9 cellular contexts compared by ENCODE assay signal in the genomic region with DNA sequence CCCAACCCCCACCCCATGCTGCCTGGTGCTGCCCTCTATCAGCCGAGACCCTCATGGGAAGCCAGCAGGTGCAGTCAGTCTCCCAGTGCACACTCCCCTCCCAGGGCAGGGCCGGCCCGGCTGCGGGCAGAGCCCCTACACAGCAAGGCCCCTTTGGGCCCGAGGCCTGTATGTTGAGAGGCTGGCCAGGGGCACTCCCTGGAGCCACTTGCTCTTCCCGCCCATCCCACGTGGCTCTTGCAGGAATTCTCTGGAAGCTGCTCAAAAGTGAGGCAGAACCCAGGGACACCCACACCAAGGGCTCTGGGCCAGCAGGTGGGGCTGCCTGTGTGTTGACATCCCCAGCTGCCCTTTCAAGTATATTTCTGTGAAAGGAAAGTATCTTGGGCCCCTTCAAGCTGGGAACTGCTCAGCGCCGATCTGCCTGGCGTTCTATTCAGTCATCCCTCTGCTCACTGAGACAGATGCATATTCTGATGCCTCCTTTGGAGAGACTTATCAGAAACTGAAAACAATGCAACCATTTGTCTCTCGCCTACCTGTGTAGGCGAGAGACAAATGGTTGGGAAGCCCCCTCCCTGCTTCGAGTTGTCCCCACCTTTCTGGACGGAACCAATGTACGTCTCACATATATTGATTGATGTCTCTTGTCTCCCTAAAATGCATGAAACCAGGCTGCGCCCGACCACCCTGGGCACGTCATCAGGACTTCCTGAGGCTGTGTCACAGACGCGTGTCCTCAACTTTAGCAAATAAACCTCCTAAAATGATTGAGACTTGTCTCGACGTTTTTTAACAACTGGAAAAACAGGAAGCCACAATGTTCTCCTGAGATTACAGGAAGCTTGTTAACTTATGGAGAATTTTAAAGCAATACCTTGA. TPM values are rescaled to one million over a fixed set of nuclear protein-coding genes. Genes with fewer than 3 reads are reported as not detected.
A peak's percentile ranks its signal among the peaks of the same experiment; 100 is the strongest.
DNase-seq lines count a peak whose midpoint lies in the region; ATAC-seq and TF ChIP-seq lines count a peak whose summit lies in the region.
"Had no signal": no experiment of that assay in that cellular context is flagged by ENCODE, and none has a peak within 500 bp of the region (broad histone marks: within the 10 kb centered on the region; RNA-seq: fewer than 3 reads in every experiment).

No MANE protein-coding gene starts in this region.

- WGBS in endodermal cell (ENCODE audit: insufficient coverage in 1 of 2, insufficient read length in 1 of 2), 2 experiments: 85 to 87% methylated on average over 18 to 22 of the region's 22 CpGs

- H3K36me3 Mint-ChIP-seq in WTC11 (no peaks in the 10 kb centered on the region), endodermal cell (ENCODE audit: low read depth) (no peaks in the 10 kb centered on the region), progenitor cell of endocrine pancreas (ENCODE audit: insufficient read depth) (no peaks in the 10 kb centered on the region)

- POLR2A ChIA-PET in WTC11 (lab: Charles Lee): no interaction called here

- no peaks in the 10 kb centered on the region for H3K9me3 ChIP-seq in endodermal cell (ENCODE audit: control insufficient read depth, low read length)
- H3K9me3 ChIP-seq: breast epithelium had no signal

- no peaks in the 10 kb centered on the region for H3K27me3 ChIP-seq in endodermal cell (ENCODE audit: control insufficient read depth, insufficient read depth, low read length, poor library complexity, severe bottlenecking)
- H3K27me3 ChIP-seq: breast epithelium had no signal

- no peak overlapping the region for H3K9ac ChIP-seq in endodermal cell (ENCODE audit: extremely low read depth, low read length, poor library complexity, severe bottlenecking)

- CTCF ChIA-PET in WTC11 (lab: Charles Lee): interaction anchor here (0.7 to 4.4 kb wide), 16 partner anchors 9 to 422 kb away, joined by 3 to 31 read pairs (median 4); no protein-coding TSS in a partner anchor

- TF ChIP-seq CTCF in GM10266 (IDR thresholded peaks at IDR 0.05; ENCODE audit: control insufficient read depth, insufficient read depth, low read depth, missing control alignments) (peak; percentile 32), WTC11 (IDR thresholded peaks at IDR 0.05) (no peak), endodermal cell (conservative IDR thresholded peaks at IDR 0.05) (peak; percentile 45), progenitor cell of endocrine pancreas (IDR thresholded peaks at IDR 0.05; ENCODE audit: unreplicated experiment) (no peak)

- H3K4me1 ChIP-seq in endodermal cell (ENCODE audit: control insufficient read depth, insufficient read depth, low read length): peaks cover 5% of the 10 kb centered on the region
- H3K4me1 ChIP-seq: breast epithelium had no signal

- H3K4me1 Mint-ChIP-seq in WTC11 (peaks cover 15% of the 10 kb centered on the region; the same call in 1 of the 2 replicates), endodermal cell (peaks cover 7% of the 10 kb centered on the region), progenitor cell of endocrine pancreas (ENCODE audit: low read depth) (peaks cover 5% of the 10 kb centered on the region)

- H3K4me3 ChIP-seq in endodermal cell (ENCODE audit: low read length): no peak overlapping the region
- H3K4me3 ChIP-seq: breast epithelium had no signal

- no peaks in the 10 kb centered on the region for H3K36me3 ChIP-seq in endodermal cell (ENCODE audit: control insufficient read depth, insufficient read depth, low read length)
- H3K36me3 ChIP-seq: breast epithelium had no signal

- H3K9me3 Mint-ChIP-seq in WTC11 (no peaks in the 10 kb centered on the region), endodermal cell (no peaks in the 10 kb centered on the region), progenitor cell of endocrine pancreas (ENCODE audit: low read depth) (no peaks in the 10 kb centered on the region)

- H3K4me3 Mint-ChIP-seq in WTC11 (no peak overlapping the region), endodermal cell (no peak overlapping the region), progenitor cell of endocrine pancreas (ENCODE audit: low read depth) (no peak overlapping the region)

- no peak overlapping the region for H3K27ac Mint-ChIP-seq in WTC11
- no peak overlapping the region for H3K27ac Mint-ChIP-seq in endodermal cell
- H3K27ac Mint-ChIP-seq in progenitor cell of endocrine pancreas: no peak overlapping the region

- DNase-seq in GM10266 (ENCODE audit: extremely low spot score) (no peak), WTC11 (ENCODE audit: low spot score) (peak; percentile 46), endodermal cell (peak; percentile 72), sciatic nerve (ENCODE audit: low spot score) (peak; percentile 63), NOMO-1 treated with dmso at 0.1 percent for 144 hours (lab: John Stamatoyannopoulos, UW; ENCODE audit: unreplicated experiment) (no peak), midbrain (lab: John Stamatoyannopoulos, UW) (no peak), NCI-H69 (lab: John Stamatoyannopoulos, UW) (no peak), progenitor cell of endocrine pancreas (ENCODE audit: low spot score, unreplicated experiment) (no peak)

- ATAC-seq in WTC11: peak; percentile 76
- peak; percentile 66 for ATAC-seq in sciatic nerve

- H3K27ac ChIP-seq in endodermal cell (ENCODE audit: low read depth, low read length): no peak overlapping the region

- H3K27me3 Mint-ChIP-seq in WTC11 (ENCODE audit: low read depth) (peaks cover 28% of the 10 kb centered on the region), endodermal cell (ENCODE audit: insufficient read depth) (no peaks in the 10 kb centered on the region), progenitor cell of endocrine pancreas (peaks cover 3% of the 10 kb centered on the region)

- intact Hi-C loops in sciatic nerve (cut with DNase I): loop anchor here (10.0 kb wide), 1 partner anchor 1066 kb away; no protein-coding TSS in a partner anchor

TF ChIP-seq in WTC11, 78 proteins besides CTCF, POLR2A, EP300 and RAD21 (continues in another document):
- TF ChIP-seq, protein P1, sequence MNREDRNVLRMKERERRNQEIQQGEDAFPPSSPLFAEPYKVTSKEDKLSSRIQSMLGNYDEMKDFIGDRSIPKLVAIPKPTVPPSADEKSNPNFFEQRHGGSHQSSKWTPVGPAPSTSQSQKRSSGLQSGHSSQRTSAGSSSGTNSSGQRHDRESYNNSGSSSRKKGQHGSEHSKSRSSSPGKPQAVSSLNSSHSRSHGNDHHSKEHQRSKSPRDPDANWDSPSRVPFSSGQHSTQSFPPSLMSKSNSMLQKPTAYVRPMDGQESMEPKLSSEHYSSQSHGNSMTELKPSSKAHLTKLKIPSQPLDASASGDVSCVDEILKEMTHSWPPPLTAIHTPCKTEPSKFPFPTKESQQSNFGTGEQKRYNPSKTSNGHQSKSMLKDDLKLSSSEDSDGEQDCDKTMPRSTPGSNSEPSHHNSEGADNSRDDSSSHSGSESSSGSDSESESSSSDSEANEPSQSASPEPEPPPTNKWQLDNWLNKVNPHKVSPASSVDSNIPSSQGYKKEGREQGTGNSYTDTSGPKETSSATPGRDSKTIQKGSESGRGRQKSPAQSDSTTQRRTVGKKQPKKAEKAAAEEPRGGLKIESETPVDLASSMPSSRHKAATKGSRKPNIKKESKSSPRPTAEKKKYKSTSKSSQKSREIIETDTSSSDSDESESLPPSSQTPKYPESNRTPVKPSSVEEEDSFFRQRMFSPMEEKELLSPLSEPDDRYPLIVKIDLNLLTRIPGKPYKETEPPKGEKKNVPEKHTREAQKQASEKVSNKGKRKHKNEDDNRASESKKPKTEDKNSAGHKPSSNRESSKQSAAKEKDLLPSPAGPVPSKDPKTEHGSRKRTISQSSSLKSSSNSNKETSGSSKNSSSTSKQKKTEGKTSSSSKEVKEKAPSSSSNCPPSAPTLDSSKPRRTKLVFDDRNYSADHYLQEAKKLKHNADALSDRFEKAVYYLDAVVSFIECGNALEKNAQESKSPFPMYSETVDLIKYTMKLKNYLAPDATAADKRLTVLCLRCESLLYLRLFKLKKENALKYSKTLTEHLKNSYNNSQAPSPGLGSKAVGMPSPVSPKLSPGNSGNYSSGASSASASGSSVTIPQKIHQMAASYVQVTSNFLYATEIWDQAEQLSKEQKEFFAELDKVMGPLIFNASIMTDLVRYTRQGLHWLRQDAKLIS (CRISPR knock-in tag; IDR thresholded peaks at IDR 0.05; ENCODE audit: borderline replicate concordance): no peak

RNA-seq across cellular contexts. Expression of a gene that starts 6.0 kb away (rescaled TPM):
- total RNA-seq in WTC11 (2021): 0.09 to 0.13 TPM in 2 of 3 replicates, not detected in the other
- total RNA-seq in endodermal cell: 1 to 10 TPM in 1 of 2 donors, under 1 TPM in 1; 0.27 to 3.3 TPM
- 0.25 TPM for polyA plus RNA-seq in endodermal cell (2013, experiment 1 of 2)
- polyA plus RNA-seq in endodermal cell (2013, experiment 2 of 2): 0.08 TPM
- total RNA-seq in sciatic nerve: 3.2 TPM
- 0.57 and 0.69 TPM in 2 replicates for total RNA-seq in progenitor cell of endocrine pancreas

RNA-seq across cellular contexts. Expression of a gene that starts 38.4 kb away (rescaled TPM):
- total RNA-seq in WTC11 (2021) (55.9 to 63.3 TPM (median 58.3 TPM) in 3 replicates), endodermal cell (10 to 100 TPM; 46.6 to 65.1 TPM), sciatic nerve (5.5 TPM), progenitor cell of endocrine pancreas (21.5 and 22.9 TPM in 2 replicates)
- 52.4 TPM for polyA plus RNA-seq in endodermal cell (2013, experiment 1 of 2)
- 53.2 TPM for polyA plus RNA-seq in endodermal cell (2013, experiment 2 of 2)

Comparison
In these comparisons a context has a peak if more than half of its experiments do, and no peak if none do; other contexts are left out.
1. DNase-seq: peak in WTC11 (single experiment), endodermal cell (single experiment) and sciatic nerve (single experiment); none in GM10266 (single experiment), NOMO-1 treated with dmso at 0.1 percent for 144 hours (single experiment), midbrain (single experiment), NCI-H69 (single experiment) and progenitor cell of endocrine pancreas (single experiment).
2. CTCF ChIP-seq: peak in GM10266 (single experiment) and endodermal cell (single experiment); none in WTC11 (single experiment) and progenitor cell of endocrine pancreas (single experiment).